ENCODE assay signal across 13 cellular contexts in the genomic region with DNA sequence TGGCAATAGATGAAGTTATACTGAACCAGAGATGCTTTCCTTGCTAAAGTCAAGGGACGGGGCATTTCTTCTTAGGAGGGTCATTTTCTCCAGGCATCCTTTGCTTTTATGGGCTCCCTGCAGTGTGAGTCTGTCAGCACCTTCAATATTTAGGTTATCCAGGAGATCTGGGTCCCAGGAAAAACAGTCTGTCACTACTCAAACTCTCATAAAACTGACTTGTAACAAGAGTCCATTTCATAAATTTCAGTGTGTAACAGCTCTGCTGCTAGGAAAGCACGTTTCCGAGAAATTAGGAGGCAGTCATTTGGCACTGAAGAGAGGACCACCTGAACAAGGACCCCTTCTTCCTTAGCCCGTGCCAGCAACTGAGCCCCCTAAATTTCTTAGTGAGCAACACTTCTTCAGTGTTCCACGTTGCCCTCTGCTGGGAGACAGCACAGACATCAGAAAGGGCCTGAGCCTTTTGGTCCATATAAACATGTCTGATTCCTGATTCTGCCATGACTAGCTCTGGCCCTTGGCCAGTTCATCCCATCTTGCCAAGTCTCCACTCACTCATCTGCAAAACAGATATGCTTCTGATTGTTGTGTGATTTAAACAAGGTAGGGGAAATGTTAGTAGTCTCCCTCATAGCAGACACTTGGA. TPM values are rescaled to one million over a fixed set of nuclear protein-coding genes. Genes with fewer than 3 reads are reported as not detected.
DNase-seq lines count a peak whose midpoint lies in the region; ATAC-seq and TF ChIP-seq lines count a peak whose summit lies in the region.
"Had no signal": no experiment of that assay in that cellular context is flagged by ENCODE, and none has a peak within 500 bp of the region (broad histone marks: within the 10 kb centered on the region; RNA-seq: fewer than 3 reads in every experiment).

No MANE protein-coding gene starts in this region.

- 73 to 81% (median 79%) methylated on average over 5 of the region's 5 CpGs for WGBS in stomach, 5 donors

- H3K4me1 ChIP-seq in DND-41 (ENCODE audit: insufficient read depth, low read length) (peaks cover 16% of the 10 kb centered on the region), KMS-11 (ENCODE audit: low read depth, poor library complexity, severe bottlenecking) (no peaks in the 10 kb centered on the region), adipocyte (ENCODE audit: control insufficient read depth, insufficient read depth, low read length) (peaks cover 48% of the 10 kb centered on the region), stomach (peaks cover 17 to 43% (median 34%) of the 10 kb centered on the region in 4 donors), gastrocnemius medialis (peaks cover 25 to 30% of the 10 kb centered on the region in 2 donors)

- no peak for TF ChIP-seq POLR2A in stomach (IDR thresholded peaks at IDR 0.05)
- TF ChIP-seq POLR2A in gastrocnemius medialis (IDR thresholded peaks at IDR 0.05) = no peak

- no peak overlapping the region for H2AFZ ChIP-seq in DND-41 (ENCODE audit: low read depth, low read length)
- H2AFZ ChIP-seq in KMS-11 (ENCODE audit: low read depth) = no peak overlapping the region

- peak; percentile 49 for TF ChIP-seq CTCF in DND-41 (IDR thresholded peaks at IDR 0.05; ENCODE audit: borderline replicate concordance, extremely low read depth, low read length, poor library complexity, severe bottlenecking)
- peak; percentile 61 for TF ChIP-seq CTCF in KMS-11 (conservative IDR thresholded peaks at IDR 0.05; ENCODE audit: low read depth, low read length)
- no peak for TF ChIP-seq CTCF in stomach (IDR thresholded peaks at IDR 0.05)
- TF ChIP-seq CTCF in gastrocnemius medialis (IDR thresholded peaks at IDR 0.05 in 4 of 5, conservative IDR thresholded peaks at IDR 0.05 in 1 of 5) = no peak

- intact Hi-C loops in stomach (cut with DNase I; ENCODE audit: low total_unique reads) = no loop called here
- intact Hi-C loops in gastrocnemius medialis (cut with DNase I; ENCODE audit: low total_unique reads) = no loop called here

- no peak for TF ChIP-seq EP300 in stomach (IDR thresholded peaks at IDR 0.05)

- DNase-seq in DND-41 (no peak), adipocyte (ENCODE audit: low read depth) (peak; percentile 29), iris pigment epithelial cell (ENCODE audit: low read depth) (peak; percentile 40), stomach (no peak), gastrocnemius medialis (no peak), OCI-M2 (lab: John Stamatoyannopoulos, UW; ENCODE audit: unreplicated experiment) (no peak)
- DNase-seq: effector memory CD8-positive, alpha-beta T cell; NCI-H446 treated with DMSO at 0.1 percent for 48 hours; stimulated activated naive CD8-positive, alpha-beta T cell treated with anti-CD3 and anti-CD28 coated beads, Interleukin-15, Interleukin-2, amounts not matched to agents 100 U/mL and 50 U/mL, for 24 hours had no signal

- H3K36me3 ChIP-seq in DND-41 (ENCODE audit: insufficient read depth, low read length) = peaks cover 22% of the 10 kb centered on the region
- H3K36me3 ChIP-seq in KMS-11 (ENCODE audit: insufficient read depth) = no peaks in the 10 kb centered on the region; the same call in 1 of the 2 replicates
- H3K36me3 ChIP-seq in adipocyte (ENCODE audit: control insufficient read depth, insufficient read depth, low read length, severe bottlenecking) = peaks cover 19% of the 10 kb centered on the region
- H3K36me3 ChIP-seq in stomach = peaks cover 26 to 64% (median 46%) of the 10 kb centered on the region in 4 donors
- H3K36me3 ChIP-seq in gastrocnemius medialis = peaks cover 0 to 20% of the 10 kb centered on the region in 2 donors

- H3K4me2 ChIP-seq in DND-41 (ENCODE audit: insufficient read depth, low read length) (no peak overlapping the region), KMS-11 (no peak overlapping the region)

- H3K9me3 ChIP-seq in DND-41 (ENCODE audit: insufficient read depth, low read length, severe bottlenecking) (no peaks in the 10 kb centered on the region), adipocyte (ENCODE audit: control insufficient read depth, low read length) (no peaks in the 10 kb centered on the region), stomach (no peaks in the 10 kb centered on the region), gastrocnemius medialis (no peaks in the 10 kb centered on the region)

- H4K20me1 ChIP-seq in DND-41 (ENCODE audit: insufficient read depth, low read length) (peaks cover 15% of the 10 kb centered on the region), KMS-11 (ENCODE audit: insufficient read depth) (no peaks in the 10 kb centered on the region)

- H3K79me2 ChIP-seq in DND-41 (ENCODE audit: insufficient read depth, low read length) (peaks cover 11% of the 10 kb centered on the region), KMS-11 (ENCODE audit: insufficient read depth, low read depth) (peaks cover 16% of the 10 kb centered on the region; the same call in 1 of the 2 replicates)

- in situ Hi-C loops in gastrocnemius medialis (cut with MboI; ENCODE audit: low sequenced_read_pairs in 4 of 4) = loop anchor here in 2 of 4 donors (10.0 to 25.0 kb wide), 2 partner anchors 191 to 193 kb away; a partner anchor contains a TSS

- H3K27me3 ChIP-seq in DND-41 (ENCODE audit: insufficient read depth, low read length, poor library complexity) (no peaks in the 10 kb centered on the region), KMS-11 (ENCODE audit: insufficient read depth, low read depth) (no peaks in the 10 kb centered on the region), adipocyte (replicated peaks; ENCODE audit: control insufficient read depth, insufficient read depth, low read length) (no peaks in the 10 kb centered on the region), stomach (no peaks in the 10 kb centered on the region), gastrocnemius medialis (no peaks in the 10 kb centered on the region)

- H3K27ac ChIP-seq in DND-41 (ENCODE audit: low read length) (no peak overlapping the region), KMS-11 (no peak overlapping the region), stomach (peak overlapping the region in 2 of 5 donors; percentile 9 to 49), gastrocnemius medialis (no peak overlapping the region)
- H3K27ac ChIP-seq: skin epidermis had no signal

- H3K4me3 ChIP-seq in DND-41 (ENCODE audit: low read depth in 1 of 2, low read length in 2 of 2) (no peak overlapping the region), KMS-11 (IDR thresholded peaks at IDR 0.05; ENCODE audit: insufficient read depth, low read depth, low read length) (no peak overlapping the region), adipocyte (ENCODE audit: low read length) (no peak overlapping the region), stomach (no peak overlapping the region), gastrocnemius medialis (no peak overlapping the region)
- H3K4me3 ChIP-seq: lung, skin epidermis had no signal

- H3K9ac ChIP-seq in DND-41 (ENCODE audit: low read depth, low read length) (no peak overlapping the region), KMS-11 (no peak overlapping the region), adipocyte (ENCODE audit: low read length) (no peak overlapping the region)

- ATAC-seq in DND-41 (ENCODE audit: insufficient read depth, low read depth) = peak; percentile 58; the same call in 2 of the 3 replicates
- ATAC-seq in gastrocnemius medialis = no peak
- no peak for ATAC-seq in HG03159 (IDR thresholded peaks at IDR 0.05; ENCODE audit: unreplicated experiment)
- ATAC-seq: effector memory CD8-positive, alpha-beta T cell; stimulated activated naive CD8-positive, alpha-beta T cell treated with anti-CD3 and anti-CD28 coated beads, Interleukin-15, Interleukin-2, amounts not matched to agents 100 U/mL and 50 U/mL, for 24 hours had no signal

RNA-seq across cellular contexts. Expression of a gene that starts 7.2 kb away (rescaled TPM):
- 10 to 100 TPM in 4 of 5 donors, 1 to 10 TPM in 1; 2.9 to 37.9 (median 14.3) TPM for total RNA-seq in stomach
- polyA plus RNA-seq in stomach = 1 to 10 TPM; 3.7 to 9.2 (median 8.5) TPM
- total RNA-seq in gastrocnemius medialis = 10 to 100 TPM; 12.3 to 17.9 (median 15.4) TPM

RNA-seq across cellular contexts. Expression of a gene that starts 10.1 kb away (rescaled TPM):
- total RNA-seq in stomach (100 to 1,000 TPM in 2 of 5 donors, 10 to 100 TPM in 3; 29.8 to 126 (median 80.8) TPM), gastrocnemius medialis (100 to 1,000 TPM in 3 of 4 donors, 10 to 100 TPM in 1; 76.3 to 202 (median 156) TPM)
- polyA plus RNA-seq in stomach = 100 to 1,000 TPM; 166 to 223 (median 166) TPM

RNA-seq across cellular contexts. Expression of a gene that starts 15.4 kb away (rescaled TPM):
- total RNA-seq in stomach = 1 to 10 TPM in 2 of 5 donors, not detected in 3; 5.0 to 5.2 TPM
- polyA plus RNA-seq in stomach = 1 to 10 TPM in 1 of 3 donors, under 1 TPM in 1, not detected in 1; 0.62 to 1.0 TPM
- 1 to 10 TPM in 2 of 4 donors, not detected in 2; 1.9 to 2.5 TPM for total RNA-seq in gastrocnemius medialis

RNA-seq across cellular contexts. Expression of a gene that starts 39.8 kb away (rescaled TPM):
- total RNA-seq in stomach (not detected), gastrocnemius medialis (not detected)
- polyA plus RNA-seq in stomach = not detected
- total RNA-seq: lung had no signal
- polyA plus RNA-seq: lung had no signal

Comparison
In these comparisons a context has a peak if more than half of its experiments do, and no peak if none do; other contexts are left out.
1. DNase-seq: peak in adipocyte (single experiment) and iris pigment epithelial cell (single experiment); none in DND-41 (single experiment), stomach (single experiment), gastrocnemius medialis (0 of 2) and OCI-M2 (single experiment).
2. CTCF ChIP-seq: peak in DND-41 (single experiment) and KMS-11 (single experiment); none in stomach (0 of 7) and gastrocnemius medialis (0 of 5).